1 cellular context compared by ENCODE assay signal in genomic region chr11:575324-575995, GRCh38.
TF ChIP-seq lines count a peak whose summit lies in the region.

No MANE protein-coding gene starts in this region.

TF ChIP-seq in GM12878, 131 proteins besides CTCF, POLR2A, EP300 and RAD21:
- TF ChIP-seq ZBTB11 (CRISPR knock-in tag; IDR thresholded peaks at IDR 0.05) (no peak), SP1 (IDR thresholded peaks at IDR 0.05; ENCODE audit: low read depth, low read length) (no peak), RFX5 (IDR thresholded peaks at IDR 0.05; ENCODE audit: low read depth, low read length) (no peak), RELB (IDR thresholded peaks at IDR 0.05; ENCODE audit: low read depth) (no peak), DPF2 (IDR thresholded peaks at IDR 0.05) (peak; percentile 49), TBL1XR1 (IDR thresholded peaks at IDR 0.05; ENCODE audit: low read depth, low read length) (no peak), RB1 (IDR thresholded peaks at IDR 0.05; ENCODE audit: borderline replicate concordance) (0 out of 2 replicates have a peak, but pooled peaks have one; percentile 35), PKNOX1 (IDR thresholded peaks at IDR 0.05) (no peak), BACH1 (IDR thresholded peaks at IDR 0.05; ENCODE audit: borderline replicate concordance) (peak; percentile 84), HDAC6 (IDR thresholded peaks at IDR 0.05; ENCODE audit: unreplicated experiment) (peak; percentile 54), BCLAF1 (IDR thresholded peaks at IDR 0.05) (no peak), NFXL1 (IDR thresholded peaks at IDR 0.05; ENCODE audit: borderline replicate concordance) (peak; percentile 54; the same call in 1 of the 2 replicates), GABPA (IDR thresholded peaks at IDR 0.05; ENCODE audit: low read depth) (no peak), IKZF1 (conservative IDR thresholded peaks at IDR 0.05) (peak; percentile 36), NBN (IDR thresholded peaks at IDR 0.05) (no peak), SMARCA5 (IDR thresholded peaks at IDR 0.05) (peak; percentile 13; the same call in 1 of the 2 replicates), ZZZ3 (IDR thresholded peaks at IDR 0.05; ENCODE audit: control insufficient read depth, insufficient read length, low read depth) (no peak), SMAD5 (IDR thresholded peaks at IDR 0.05; ENCODE audit: low read depth) (no peak), LARP7 (IDR thresholded peaks at IDR 0.05) (peak; percentile 84), CBX3 (IDR thresholded peaks at IDR 0.05; ENCODE audit: borderline replicate concordance, low read depth) (no peak), ASH2L (IDR thresholded peaks at IDR 0.05; ENCODE audit: borderline replicate concordance, low read depth) (no peak), GATAD2B (conservative IDR thresholded peaks at IDR 0.05; ENCODE audit: low read depth) (peak; percentile 57; the same call in 1 of the 2 replicates), ELK1 (IDR thresholded peaks at IDR 0.05; ENCODE audit: low read depth, low read length) (no peak)
- TF ChIP-seq, protein P1, sequence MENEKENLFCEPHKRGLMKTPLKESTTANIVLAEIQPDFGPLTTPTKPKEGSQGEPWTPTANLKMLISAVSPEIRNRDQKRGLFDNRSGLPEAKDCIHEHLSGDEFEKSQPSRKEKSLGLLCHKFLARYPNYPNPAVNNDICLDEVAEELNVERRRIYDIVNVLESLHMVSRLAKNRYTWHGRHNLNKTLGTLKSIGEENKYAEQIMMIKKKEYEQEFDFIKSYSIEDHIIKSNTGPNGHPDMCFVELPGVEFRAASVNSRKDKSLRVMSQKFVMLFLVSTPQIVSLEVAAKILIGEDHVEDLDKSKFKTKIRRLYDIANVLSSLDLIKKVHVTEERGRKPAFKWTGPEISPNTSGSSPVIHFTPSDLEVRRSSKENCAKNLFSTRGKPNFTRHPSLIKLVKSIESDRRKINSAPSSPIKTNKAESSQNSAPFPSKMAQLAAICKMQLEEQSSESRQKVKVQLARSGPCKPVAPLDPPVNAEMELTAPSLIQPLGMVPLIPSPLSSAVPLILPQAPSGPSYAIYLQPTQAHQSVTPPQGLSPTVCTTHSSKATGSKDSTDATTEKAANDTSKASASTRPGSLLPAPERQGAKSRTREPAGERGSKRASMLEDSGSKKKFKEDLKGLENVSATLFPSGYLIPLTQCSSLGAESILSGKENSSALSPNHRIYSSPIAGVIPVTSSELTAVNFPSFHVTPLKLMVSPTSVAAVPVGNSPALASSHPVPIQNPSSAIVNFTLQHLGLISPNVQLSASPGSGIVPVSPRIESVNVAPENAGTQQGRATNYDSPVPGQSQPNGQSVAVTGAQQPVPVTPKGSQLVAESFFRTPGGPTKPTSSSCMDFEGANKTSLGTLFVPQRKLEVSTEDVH (IDR thresholded peaks at IDR 0.05; ENCODE audit: low read depth, partially characterized antibody), result no peak
